19 cellular contexts compared by ENCODE assay signal in the genomic region with DNA sequence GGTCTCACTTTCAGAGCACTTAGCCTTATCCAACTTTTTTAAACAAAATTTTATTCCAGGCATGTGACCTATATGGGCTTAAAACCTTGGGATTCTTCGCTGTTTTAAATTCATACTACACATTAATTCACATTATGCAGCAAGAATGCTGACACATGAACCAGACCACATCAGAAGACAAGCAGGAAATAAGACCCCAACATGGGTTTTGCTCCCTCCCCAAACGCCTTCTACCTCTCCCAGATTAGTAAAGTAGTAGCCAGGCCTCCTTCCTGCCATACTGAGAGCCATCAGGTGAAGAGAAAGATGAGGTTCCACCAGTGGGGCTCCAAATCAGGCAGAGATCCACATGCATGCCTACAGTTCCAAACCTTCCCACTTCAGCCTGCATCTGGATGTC. TPM values are rescaled to one million over a fixed set of nuclear protein-coding genes. Genes with fewer than 3 reads are reported as not detected.
DNase-seq lines count a peak whose midpoint lies in the region; ATAC-seq, FAIRE-seq and TF ChIP-seq lines count a peak whose summit lies in the region.
"Had no signal": no experiment of that assay in that cellular context is flagged by ENCODE, and none has a peak within 500 bp of the region (broad histone marks: within the 10 kb centered on the region; RNA-seq: fewer than 3 reads in every experiment).

No MANE protein-coding gene starts in this region.

- no peak overlapping the region for H3K14ac ChIP-seq in trophoblast cell (ENCODE audit: low read length)

- H2BK12ac ChIP-seq in trophoblast cell (ENCODE audit: low read length) = no peak overlapping the region

- H3K27ac Mint-ChIP-seq in glutamatergic neuron (ENCODE audit: unreplicated experiment) = no peak overlapping the region
- H3K27ac Mint-ChIP-seq: CD4-positive, alpha-beta T cell; IgD-negative memory B cell had no signal

- H3K4me2 ChIP-seq in BLaER1 treated with 17β-estradiol and CSF1 and Interleukin-3, amounts not matched to agents 10 nM and 100 nM = peak overlapping the region; percentile 3 to 100 (median 97)
- no peak overlapping the region for H3K4me2 ChIP-seq in trophoblast cell (ENCODE audit: low read length)

- no peak overlapping the region for H4K8ac ChIP-seq in trophoblast cell (ENCODE audit: low read depth, low read length)

- H3K79me1 ChIP-seq in trophoblast cell (ENCODE audit: low read length) = peaks cover 11% of the 10 kb centered on the region

- peaks cover 0 to 28% (median 13%) of the 10 kb centered on the region in 11 experiments; a peak in 10 of 22 replicates for H3K36me3 ChIP-seq in BLaER1 treated with 17β-estradiol and CSF1 and Interleukin-3, amounts not matched to agents 10 nM and 100 nM
- H3K36me3 ChIP-seq in SK-N-MC (ENCODE audit: insufficient read depth, low read length) = 0 out of 2 replicates have a peak, but pooled peaks cover 8% of the 10 kb centered on the region
- peaks cover 4 to 6% of the 10 kb centered on the region in 2 experiments for H3K36me3 ChIP-seq in trophoblast cell (ENCODE audit: control insufficient read depth in 1 of 2, insufficient read depth in 2 of 2, low read length in 2 of 2)

- H3K9me3 ChIP-seq in BLaER1 treated with 17β-estradiol and CSF1 and Interleukin-3, amounts not matched to agents 10 nM and 100 nM (replicated peaks in 1 of 11) = peaks cover 0 to 4% (median 0%) of the 10 kb centered on the region in 11 experiments; a peak in 1 of 22 replicates
- no peaks in the 10 kb centered on the region for H3K9me3 ChIP-seq in SK-N-MC (ENCODE audit: low read depth, low read length)
- no peaks in the 10 kb centered on the region for H3K9me3 ChIP-seq in trophoblast cell (ENCODE audit: insufficient read depth, low read depth, low read length)

- TF ChIP-seq CTCF in glutamatergic neuron (IDR thresholded peaks at IDR 0.05; ENCODE audit: partially characterized antibody, unreplicated experiment) = no peak

- DNase-seq in SK-N-MC (ENCODE audit: low read depth, low spot score) (no peak), glutamatergic neuron (no peak), trophoblast cell (no peak), HTR-8/SVneo (ENCODE audit: insufficient read length, low spot score) (no peak)
- no peak for DNase-seq in activated CD8-positive, alpha-beta memory T cell treated with anti-CD3 and anti-CD28 coated beads, Interleukin-2, amount 50 U/mL, for 4 hours
- DNase-seq: 8988T; AML-193; C1 segment of cervical spinal cord; Calu3; CD4-positive, alpha-beta T cell; DMS 273 treated with DMSO at 0.1 percent for 48 hours had no signal

- H3K9me3 Mint-ChIP-seq in glutamatergic neuron (ENCODE audit: unreplicated experiment) = peaks cover 4% of the 10 kb centered on the region
- H3K9me3 Mint-ChIP-seq: CD4-positive, alpha-beta T cell; IgD-negative memory B cell had no signal

- no peak overlapping the region for H3K23ac ChIP-seq in trophoblast cell (ENCODE audit: low read length)

- H3K27me3 Mint-ChIP-seq in glutamatergic neuron (ENCODE audit: unreplicated experiment) = peaks cover 6% of the 10 kb centered on the region

- no peaks in the 10 kb centered on the region for H3K27me3 ChIP-seq in BLaER1 treated with 17β-estradiol and CSF1 and Interleukin-3, amounts not matched to agents 10 nM and 100 nM
- H3K27me3 ChIP-seq in trophoblast cell (ENCODE audit: insufficient read depth, low read length) = no peaks in the 10 kb centered on the region

- H4K12ac ChIP-seq in trophoblast cell (ENCODE audit: low read depth, low read length) = no peak overlapping the region

- H3K4me3 Mint-ChIP-seq in glutamatergic neuron (ENCODE audit: unreplicated experiment) = peak overlapping the region; percentile 90
- H3K4me3 Mint-ChIP-seq: CD4-positive, alpha-beta T cell had no signal

- H3K27ac ChIP-seq in BLaER1 treated with 17β-estradiol and CSF1 and Interleukin-3, amounts not matched to agents 10 nM and 100 nM = no peak overlapping the region
- no peak overlapping the region for H3K27ac ChIP-seq in SK-N-MC
- H3K27ac ChIP-seq in trophoblast cell (ENCODE audit: low read depth, low read length) = no peak overlapping the region

- H4K20me1 ChIP-seq in BLaER1 treated with 17β-estradiol and CSF1 and Interleukin-3, amounts not matched to agents 10 nM and 100 nM = peaks cover 0 to 37% (median 18%) of the 10 kb centered on the region in 11 experiments; a peak in 11 of 22 replicates

- H2AK5ac ChIP-seq in trophoblast cell (ENCODE audit: low read length) = no peak overlapping the region

- H3K4me3 ChIP-seq in BLaER1 treated with 17β-estradiol and CSF1 and Interleukin-3, amounts not matched to agents 10 nM and 100 nM = peak overlapping the region in 4 of 10 experiments; percentile 15 to 91 (median 89); a peak in 4 of 20 replicates
- H3K4me3 ChIP-seq in SK-N-MC (peak overlapping the region; percentile 90; the same call in 1 of the 2 replicates), trophoblast cell (ENCODE audit: low read depth, low read length) (no peak overlapping the region)
- H3K4me3 ChIP-seq: GM12878 had no signal

- no peak overlapping the region for H2BK120ac ChIP-seq in trophoblast cell (ENCODE audit: insufficient read depth, low read length, poor library complexity)

- WGBS in trophoblast cell (ENCODE audit: extremely low coverage, insufficient coverage, insufficient read length) = no CpG with 5 or more reads among the region's 2 CpGs

- H3K4me1 ChIP-seq in BLaER1 treated with 17β-estradiol and CSF1 and Interleukin-3, amounts not matched to agents 10 nM and 100 nM = peaks cover 39 to 53% (median 46%) of the 10 kb centered on the region in 10 experiments
- peaks cover 20% of the 10 kb centered on the region in 2 experiments for H3K4me1 ChIP-seq in trophoblast cell (ENCODE audit: control insufficient read depth in 1 of 2, insufficient read depth in 2 of 2, low read length in 2 of 2)

- H3K79me2 ChIP-seq in trophoblast cell (ENCODE audit: control insufficient read depth, insufficient read depth, low read length, poor library complexity) = peaks cover 20% of the 10 kb centered on the region

- no peak overlapping the region for H3K18ac ChIP-seq in trophoblast cell (ENCODE audit: low read length)

- H3K4me1 Mint-ChIP-seq in glutamatergic neuron (ENCODE audit: low read depth, unreplicated experiment) = peaks cover 28% of the 10 kb centered on the region

- H4K91ac ChIP-seq in trophoblast cell (ENCODE audit: low read depth, low read length) = no peak overlapping the region

- ATAC-seq in GM19023 (IDR thresholded peaks at IDR 0.05; ENCODE audit: unreplicated experiment) (no peak), GM19463 (IDR thresholded peaks at IDR 0.05; ENCODE audit: unreplicated experiment) (no peak)
- ATAC-seq: GM12878, HCT116 had no signal

- peaks cover 7% of the 10 kb centered on the region for H3K36me3 Mint-ChIP-seq in glutamatergic neuron (ENCODE audit: unreplicated experiment)
- H3K36me3 Mint-ChIP-seq: IgD-negative memory B cell had no signal

- no peak overlapping the region for H2AFZ ChIP-seq in trophoblast cell (ENCODE audit: insufficient read depth, low read length, poor library complexity)

- H2BK5ac ChIP-seq in trophoblast cell (ENCODE audit: low read depth, low read length, poor library complexity) = no peak overlapping the region

- no peak for FAIRE-seq in HTR-8/SVneo (lab: Jason Lieb, UNC)
- FAIRE-seq: GM12878, GM19239, H54 had no signal

- H3K9ac ChIP-seq in BLaER1 treated with 17β-estradiol and CSF1 and Interleukin-3, amounts not matched to agents 10 nM and 100 nM = 0 out of 22 replicates have a peak overlapping the region, but pooled peaks of 1 of the 11 experiments have one; percentile 8
- H3K9ac ChIP-seq in SK-N-MC (ENCODE audit: insufficient read length) (peak overlapping the region; percentile 3), trophoblast cell (ENCODE audit: low read length) (no peak overlapping the region)

- H3K4ac ChIP-seq in trophoblast cell (ENCODE audit: low read depth, low read length) = peak overlapping the region; percentile 31

RNA-seq across cellular contexts. Expression of gene IGSF3, which starts 3.7 kb away (rescaled TPM):
- total RNA-seq in glutamatergic neuron (ENCODE audit: unreplicated experiment) = 110 TPM
- 74.5 and 75.3 TPM in 2 replicates for polyA plus RNA-seq in trophoblast cell (2013)
- polyA plus RNA-seq: IgD-negative memory B cell had no signal
